Comparison of ENCODE assay signal across 22 cellular contexts in the genomic region with DNA sequence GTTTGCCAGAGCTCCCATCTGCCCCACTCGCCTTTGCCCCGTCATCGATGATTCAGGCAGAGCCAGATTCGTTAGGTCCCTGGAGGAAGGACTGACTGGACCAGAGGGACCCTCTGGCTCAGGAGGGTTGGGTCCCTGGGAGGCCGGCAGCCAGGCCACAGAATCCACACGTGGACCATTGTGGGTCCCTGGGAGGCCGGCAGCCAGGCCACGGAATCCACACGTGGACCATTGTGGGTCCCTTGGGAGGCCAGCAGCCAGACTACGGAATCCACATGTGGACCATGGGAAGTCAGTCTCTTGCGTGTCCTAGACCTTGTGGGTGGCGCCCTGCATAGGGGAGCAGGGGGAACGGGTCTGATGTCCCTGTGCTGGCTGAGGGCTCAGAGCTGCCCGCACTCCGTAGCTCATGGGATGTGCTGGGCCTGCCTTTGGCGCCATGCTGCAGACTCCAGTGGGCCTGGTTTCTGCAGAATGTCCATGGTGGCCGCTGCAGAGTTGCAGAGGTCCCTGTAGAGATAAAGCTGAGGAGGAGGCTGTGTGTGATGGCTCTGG. TPM values are rescaled to one million over a fixed set of nuclear protein-coding genes. Genes with fewer than 3 reads are reported as not detected.
DNase-seq lines count a peak whose midpoint lies in the region; ATAC-seq and TF ChIP-seq lines count a peak whose summit lies in the region.
"Had no signal": no experiment of that assay in that cellular context is flagged by ENCODE, and none has a peak within 500 bp of the region (broad histone marks: within the 10 kb centered on the region; RNA-seq: fewer than 3 reads in every experiment).

No MANE protein-coding gene starts in this region.

- TF ChIP-seq CTCF in Caco-2 (IDR thresholded peaks at IDR 0.05; ENCODE audit: insufficient read depth in 1 of 2, low read depth in 1 of 2, low read length in 1 of 2, severe bottlenecking in 1 of 2, unreplicated experiment in 1 of 2) (no peak), RWPE1 (conservative IDR thresholded peaks at IDR 0.05; ENCODE audit: low read depth) (no peak), endodermal cell (conservative IDR thresholded peaks at IDR 0.05) (no peak), CD14-positive monocyte (IDR thresholded peaks at IDR 0.05) (no peak)

- H3K27ac ChIP-seq in RWPE1 (peak overlapping the region; percentile 4), endodermal cell (ENCODE audit: low read depth, low read length) (no peak overlapping the region)
- H3K27ac ChIP-seq: GM23248, SJCRH30 had no signal

- ATAC-seq in stimulated activated effector memory CD8-positive, alpha-beta T cell treated with anti-CD3 and anti-CD28 coated beads, Interleukin-12 subunit alpha, Interleukin-12 subunit beta, amount 100 ng/mL, for 72 hours = no peak
- ATAC-seq: CD8-positive, alpha-beta T cell; SK-N-SH treated with all-trans-retinoic acid at 6 μM for 48 hours had no signal

- H3K4me3 Mint-ChIP-seq in Caco-2 (ENCODE audit: unreplicated experiment) (no peak overlapping the region), endodermal cell (no peak overlapping the region), CD14-positive monocyte (no peak overlapping the region)
- no peak overlapping the region for H3K4me3 Mint-ChIP-seq in stimulated activated effector memory CD8-positive, alpha-beta T cell treated with anti-CD3 and anti-CD28 coated beads, Interleukin-12 subunit alpha, Interleukin-12 subunit beta, amount 100 ng/mL, for 72 hours
- H3K4me3 Mint-ChIP-seq: CD8-positive, alpha-beta T cell; HFFc6 had no signal

- BruUV-seq in Caco-2 (replicated peaks; lab: Mats Ljungman, UMichigan) = no TSS peak

- POLR2A ChIA-PET in Caco-2 (lab: Charles Lee) (no interaction called here), RWPE1 (lab: Yijun Ruan, JAX; ENCODE audit: low non-redundant PET) (no interaction called here)

- H3K9me3 ChIP-seq in Caco-2 = no peaks in the 10 kb centered on the region
- H3K9me3 ChIP-seq in endodermal cell (ENCODE audit: control insufficient read depth, low read length) = no peaks in the 10 kb centered on the region
- H3K9me3 ChIP-seq: HAP-1, MG63, SJCRH30 had no signal

- H3K27me3 ChIP-seq in Caco-2 (replicated peaks; ENCODE audit: control insufficient read depth, insufficient read depth, low read length) = no peaks in the 10 kb centered on the region
- no peaks in the 10 kb centered on the region for H3K27me3 ChIP-seq in endodermal cell (ENCODE audit: control insufficient read depth, insufficient read depth, low read length, poor library complexity, severe bottlenecking)
- H3K27me3 ChIP-seq: MG63, SJCRH30 had no signal

- intact Hi-C loops in Caco-2 (cut with micrococcal nuclease; ENCODE audit: unreplicated experiment) = no loop called here
- intact Hi-C loops in CD14-positive monocyte (cut with micrococcal nuclease) = no loop called here

- DNase-seq in Caco-2 = peak in 1 of 2 experiments; percentile 47
- no peak for DNase-seq in RWPE1 (ENCODE audit: low spot score)
- DNase-seq in endodermal cell = peak; percentile 53
- peak; percentile 25 for DNase-seq in myocyte (ENCODE audit: low read depth)
- DNase-seq in stimulated activated effector memory CD8-positive, alpha-beta T cell treated with anti-CD3 and anti-CD28 coated beads, Interleukin-12 subunit alpha, Interleukin-12 subunit beta, amount 100 ng/mL, for 72 hours (ENCODE audit: low spot score in 2 of 2) = no peak
- DNase-seq in CD14-positive monocyte (ENCODE audit: low spot score) = no peak
- no peak for DNase-seq in iPS-NIHi11 (ENCODE audit: low spot score)
- no peak for DNase-seq in DMS79 treated with DMSO at 0.1 percent for 48 hours (lab: John Stamatoyannopoulos, UW)
- DNase-seq: AML-193; CD8-positive, alpha-beta T cell; DMS 273 treated with DMSO at 0.1 percent for 48 hours; DND-41; GM23248; HFFc6; KG1; MG63; NCI-H2029; NCI-H446 treated with DMSO at 0.1 percent for 48 hours; NCI-H526 treated with DMSO at 0.1 percent for 48 hours; SJCRH30 had no signal

- no peaks in the 10 kb centered on the region for H3K27me3 Mint-ChIP-seq in Caco-2 (ENCODE audit: insufficient read depth, unreplicated experiment)
- no peaks in the 10 kb centered on the region for H3K27me3 Mint-ChIP-seq in endodermal cell (ENCODE audit: insufficient read depth)
- peaks cover 0 to 3% (median 0%) of the 10 kb centered on the region in 3 donors for H3K27me3 Mint-ChIP-seq in CD14-positive monocyte (ENCODE audit: low read depth in 3 of 3)

- CTCF ChIA-PET in Caco-2 (lab: Charles Lee) = no interaction called here
- CTCF ChIA-PET in RWPE1 (lab: Yijun Ruan, JAX) = no interaction called here

- H3K27ac Mint-ChIP-seq in Caco-2 (ENCODE audit: unreplicated experiment) (peak overlapping the region; percentile 40), endodermal cell (no peak overlapping the region), CD14-positive monocyte (peak overlapping the region in 3 of 7 donors; percentile 19 to 43 (median 33))
- no peak overlapping the region for H3K27ac Mint-ChIP-seq in stimulated activated effector memory CD8-positive, alpha-beta T cell treated with anti-CD3 and anti-CD28 coated beads, Interleukin-12 subunit alpha, Interleukin-12 subunit beta, amount 100 ng/mL, for 72 hours
- H3K27ac Mint-ChIP-seq: CD8-positive, alpha-beta T cell; HFFc6 had no signal

- H3K4me3 ChIP-seq in Caco-2 (ENCODE audit: low read depth, low read length) (no peak overlapping the region), endodermal cell (ENCODE audit: low read length) (no peak overlapping the region)
- H3K4me3 ChIP-seq: GM23248, HAP-1, MG63, SJCRH30 had no signal

- no peak overlapping the region for H3K9ac ChIP-seq in endodermal cell (ENCODE audit: extremely low read depth, low read length, poor library complexity, severe bottlenecking)
- H3K9ac ChIP-seq: GM23248 had no signal

- H3K36me3 ChIP-seq in Caco-2 (ENCODE audit: control insufficient read depth, insufficient read depth, low read length) (peaks cover 19% of the 10 kb centered on the region), endodermal cell (ENCODE audit: control insufficient read depth, insufficient read depth, low read length) (peaks cover 56% of the 10 kb centered on the region)

- H3K4me1 ChIP-seq in Caco-2 (no peaks in the 10 kb centered on the region), endodermal cell (ENCODE audit: control insufficient read depth, insufficient read depth, low read length) (no peaks in the 10 kb centered on the region)
- H3K4me1 ChIP-seq: HAP-1, SJCRH30 had no signal

- H3K36me3 Mint-ChIP-seq in Caco-2 (ENCODE audit: insufficient read depth, unreplicated experiment) (peaks cover 99% of the 10 kb centered on the region), endodermal cell (ENCODE audit: low read depth) (peaks cover 54% of the 10 kb centered on the region), CD14-positive monocyte (peaks cover 70 to 98% of the 10 kb centered on the region in 2 donors)
- H3K36me3 Mint-ChIP-seq in stimulated activated effector memory CD8-positive, alpha-beta T cell treated with anti-CD3 and anti-CD28 coated beads, Interleukin-12 subunit alpha, Interleukin-12 subunit beta, amount 100 ng/mL, for 72 hours = peaks cover 94% of the 10 kb centered on the region

- H3K9me3 Mint-ChIP-seq in Caco-2 (ENCODE audit: unreplicated experiment) (no peaks in the 10 kb centered on the region), endodermal cell (no peaks in the 10 kb centered on the region), CD14-positive monocyte (peaks cover 0 to 3% (median 0%) of the 10 kb centered on the region in 7 donors)
- no peaks in the 10 kb centered on the region for H3K9me3 Mint-ChIP-seq in stimulated activated effector memory CD8-positive, alpha-beta T cell treated with anti-CD3 and anti-CD28 coated beads, Interleukin-12 subunit alpha, Interleukin-12 subunit beta, amount 100 ng/mL, for 72 hours
- H3K9me3 Mint-ChIP-seq: CD8-positive, alpha-beta T cell; HFFc6 had no signal

- H3K4me1 Mint-ChIP-seq in Caco-2 (ENCODE audit: low read depth, unreplicated experiment) (no peaks in the 10 kb centered on the region), endodermal cell (no peaks in the 10 kb centered on the region), CD14-positive monocyte (peaks cover 9% of the 10 kb centered on the region)
- H3K4me1 Mint-ChIP-seq in stimulated activated effector memory CD8-positive, alpha-beta T cell treated with anti-CD3 and anti-CD28 coated beads, Interleukin-12 subunit alpha, Interleukin-12 subunit beta, amount 100 ng/mL, for 72 hours = peaks cover 7% of the 10 kb centered on the region

- WGBS in endodermal cell (ENCODE audit: insufficient coverage in 1 of 2, insufficient read length in 1 of 2), 2 experiments = 95 to 99% methylated on average over 13 to 17 of the region's 17 CpGs

RNA-seq across cellular contexts. Expression of gene UCKL1, which starts 23.5 kb away (rescaled TPM):
- total RNA-seq in Caco-2 (2022) (101 and 113 TPM in 2 replicates), endodermal cell (10 to 100 TPM; 36.5 to 47.8 TPM), myocyte (19.9 and 22.3 TPM in 2 replicates)
- polyA plus RNA-seq in endodermal cell (2013, experiment 1 of 2) = 41.0 TPM
- 37.5 TPM for polyA plus RNA-seq in endodermal cell (2013, experiment 2 of 2)
- 33.8 TPM for polyA plus RNA-seq in myocyte (2012)
- 10 to 100 TPM; 10.9 to 14.5 TPM for polyA plus RNA-seq in CD14-positive monocyte

RNA-seq across cellular contexts. Expression of gene ZNF512B, which starts 37.0 kb away (rescaled TPM):
- 40.0 and 47.9 TPM in 2 replicates for total RNA-seq in Caco-2 (2022)
- 10 to 100 TPM; 23.7 to 26.8 TPM for total RNA-seq in endodermal cell
- polyA plus RNA-seq in endodermal cell (2013, experiment 1 of 2) = 14.3 TPM
- polyA plus RNA-seq in endodermal cell (2013, experiment 2 of 2) = 11.6 TPM
- 17.8 and 23.2 TPM in 2 replicates for total RNA-seq in myocyte
- polyA plus RNA-seq in myocyte (2012) = 23.9 TPM
- under 1 TPM in 1 of 2 donors, not detected in 1; 0.10 TPM for polyA plus RNA-seq in CD14-positive monocyte

RNA-seq across cellular contexts. Expression of gene DNAJC5, which starts 37.8 kb away (rescaled TPM):
- total RNA-seq in Caco-2 (2022) (117 and 124 TPM in 2 replicates), endodermal cell (10 to 100 TPM; 25.8 to 26.8 TPM), myocyte (49.3 and 60.7 TPM in 2 replicates)
- polyA plus RNA-seq in endodermal cell (2013, experiment 1 of 2) = 26.0 TPM
- polyA plus RNA-seq in endodermal cell (2013, experiment 2 of 2) = 25.3 TPM
- polyA plus RNA-seq in myocyte (2012) = 50.6 TPM
- polyA plus RNA-seq in CD14-positive monocyte = 1 to 10 TPM; 5.9 to 7.4 TPM

RNA-seq across cellular contexts. Expression of gene SAMD10, which starts 46.8 kb away (rescaled TPM):
- 13.4 and 13.6 TPM in 2 replicates for total RNA-seq in Caco-2 (2022)
- 1 to 10 TPM; 5.6 to 6.0 TPM for total RNA-seq in endodermal cell
- 7.2 TPM for polyA plus RNA-seq in endodermal cell (2013, experiment 1 of 2)
- polyA plus RNA-seq in endodermal cell (2013, experiment 2 of 2) = 7.0 TPM
- total RNA-seq in myocyte = 1.1 and 9.2 TPM in 2 replicates
- 2.7 TPM for polyA plus RNA-seq in myocyte (2012)
- polyA plus RNA-seq in CD14-positive monocyte = under 1 TPM; 0.34 to 0.67 TPM
- total RNA-seq: SJCRH30 had no signal

RNA-seq across cellular contexts. Expression of gene PRPF6, which starts 48.2 kb away (rescaled TPM):
- total RNA-seq in Caco-2 (2022) (176 and 181 TPM in 2 replicates), endodermal cell (10 to 100 TPM; 73.3 to 73.9 TPM), myocyte (42.4 and 49.4 TPM in 2 replicates)
- 58.8 TPM for polyA plus RNA-seq in endodermal cell (2013, experiment 1 of 2)
- 53.3 TPM for polyA plus RNA-seq in endodermal cell (2013, experiment 2 of 2)
- polyA plus RNA-seq in myocyte (2012) = 64.3 TPM
- polyA plus RNA-seq in CD14-positive monocyte = 10 to 100 TPM; 34.5 to 47.7 TPM

Comparison
In these comparisons a context has a peak if more than half of its experiments do, and no peak if none do; other contexts are left out.
1. DNase-seq: peak in endodermal cell (single experiment) and myocyte (single experiment); none in RWPE1 (single experiment), stimulated activated effector memory CD8-positive, alpha-beta T cell treated with anti-CD3 and anti-CD28 coated beads, Interleukin-12 subunit alpha, Interleukin-12 subunit beta, amount 100 ng/mL, for 72 hours (0 of 2), CD14-positive monocyte (single experiment), iPS-NIHi11 (single experiment) and DMS79 treated with DMSO at 0.1 percent for 48 hours (single experiment).